ENCODE assay signal across 14 cellular contexts in the genomic region with DNA sequence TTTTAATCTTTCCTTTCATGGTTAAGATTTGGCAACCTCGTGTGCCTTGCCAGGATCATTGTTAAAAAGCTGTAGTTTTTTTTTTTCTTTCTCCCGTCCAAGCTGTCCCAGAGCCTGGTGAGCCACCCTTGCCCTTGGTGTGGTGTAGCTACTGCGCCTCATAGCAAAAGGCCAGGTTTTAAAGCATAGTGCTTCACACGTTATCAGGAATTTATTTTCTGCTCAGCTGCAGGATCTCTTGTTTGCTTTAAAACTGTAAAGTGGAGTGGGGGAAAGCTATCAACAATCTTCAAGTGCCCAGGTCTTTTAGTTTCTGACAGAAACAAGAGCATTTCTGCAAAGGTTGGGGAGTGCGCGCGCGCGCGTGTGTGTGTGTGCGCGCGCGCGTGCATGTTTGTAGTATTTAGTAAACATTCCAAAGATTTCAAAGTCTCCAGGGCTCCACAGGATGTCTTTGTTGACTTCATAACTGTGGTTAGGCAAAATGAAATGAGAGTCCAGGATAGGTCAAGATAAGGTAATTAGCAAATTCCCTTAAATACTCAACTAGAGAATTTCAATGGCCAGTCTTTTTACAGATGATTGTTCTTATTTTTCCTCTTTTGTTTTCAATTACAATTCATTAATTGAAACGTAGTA. TPM values are rescaled to one million over a fixed set of nuclear protein-coding genes. Genes with fewer than 3 reads are reported as not detected.
A peak's percentile ranks its signal among the peaks of the same experiment; 100 is the strongest.
DNase-seq lines count a peak whose midpoint lies in the region; ATAC-seq and TF ChIP-seq lines count a peak whose summit lies in the region.
"Had no signal": no experiment of that assay in that cellular context is flagged by ENCODE, and none has a peak within 500 bp of the region (broad histone marks: within the 10 kb centered on the region; RNA-seq: fewer than 3 reads in every experiment).

No MANE protein-coding gene starts in this region.

- no peaks in the 10 kb centered on the region for H3K4me1 Mint-ChIP-seq in activated naive CD8-positive, alpha-beta T cell treated with anti-CD3 and anti-CD28 coated beads for 36 hours

- intact Hi-C loops in sciatic nerve (cut with DNase I): no loop called here

- ATAC-seq in sciatic nerve (peak; percentile 70), GM21360 (IDR thresholded peaks at IDR 0.05; ENCODE audit: unreplicated experiment) (no peak)

- peak; percentile 8 for DNase-seq in NCI-H345 treated with DMSO at 0.1 percent for 48 hours (lab: John Stamatoyannopoulos, UW; ENCODE audit: unreplicated experiment)
- no peak for DNase-seq in NCI-H345 (lab: John Stamatoyannopoulos, UW)
- DNase-seq in RPMI7951 (ENCODE audit: low read depth): peak; percentile 4
- peak; percentile 36 for DNase-seq in fibroblast of villous mesenchyme (ENCODE audit: low read depth)
- DNase-seq in sciatic nerve (ENCODE audit: low spot score): no peak
- no peak for DNase-seq in activated naive CD8-positive, alpha-beta T cell treated with anti-CD3 and anti-CD28 coated beads for 36 hours
- DNase-seq in GF-D8 (lab: John Stamatoyannopoulos, UW): no peak
- DNase-seq: activated CD4-positive, CD25-positive, alpha-beta regulatory T cell; activated effector memory CD4-positive, alpha-beta T cell treated with Interleukin-2 at 50 U/mL for 16 hours; dermis blood vessel endothelial cell; Kasumi-1; posterior cingulate gyrus had no signal

- H3K36me3 Mint-ChIP-seq in activated naive CD8-positive, alpha-beta T cell treated with anti-CD3 and anti-CD28 coated beads for 36 hours: no peaks in the 10 kb centered on the region

- no peak overlapping the region for H3K4me3 ChIP-seq in fibroblast of villous mesenchyme (ENCODE audit: low read depth, low read length)
- H3K4me3 ChIP-seq: thyroid gland had no signal

- H3K4me3 Mint-ChIP-seq in activated naive CD8-positive, alpha-beta T cell treated with anti-CD3 and anti-CD28 coated beads for 36 hours: no peak overlapping the region

- H3K27ac Mint-ChIP-seq in activated naive CD8-positive, alpha-beta T cell treated with anti-CD3 and anti-CD28 coated beads for 36 hours: no peak overlapping the region

- TF ChIP-seq CTCF in fibroblast of villous mesenchyme (IDR thresholded peaks at IDR 0.05; ENCODE audit: insufficient read depth, low read depth, low read length): no peak

- H3K9me3 Mint-ChIP-seq in activated naive CD8-positive, alpha-beta T cell treated with anti-CD3 and anti-CD28 coated beads for 36 hours: no peaks in the 10 kb centered on the region

- peaks cover 70% of the 10 kb centered on the region for H3K27me3 Mint-ChIP-seq in activated naive CD8-positive, alpha-beta T cell treated with anti-CD3 and anti-CD28 coated beads for 36 hours

RNA-seq across cellular contexts. Expression of a gene that starts 45.5 kb away (rescaled TPM):
- total RNA-seq in RPMI7951 (2014; rRNA removed; shearing (Covaris generic)): 3.3 and 8.2 TPM in 2 replicates
- total RNA-seq in fibroblast of villous mesenchyme: 23.8 and 34.5 TPM in 2 replicates
- total RNA-seq in sciatic nerve: 59.0 TPM
- total RNA-seq in activated naive CD8-positive, alpha-beta T cell treated with anti-CD3 and anti-CD28 coated beads for 36 hours: 1 to 10 TPM in 1 of 2 experiments, under 1 TPM in 1; 0.36 to 1.0 TPM

Comparison
In these comparisons a context has a peak if more than half of its experiments do, and no peak if none do; other contexts are left out.
1. DNase-seq: peak in NCI-H345 treated with DMSO at 0.1 percent for 48 hours (single experiment), RPMI7951 (single experiment) and fibroblast of villous mesenchyme (single experiment); none in NCI-H345 (single experiment), sciatic nerve (single experiment), activated naive CD8-positive, alpha-beta T cell treated with anti-CD3 and anti-CD28 coated beads for 36 hours (single experiment) and GF-D8 (single experiment).